Comparison of ENCODE assay signal across 10 cellular contexts in genomic region chr2:236769981-236770671, GRCh38.
DNase-seq lines count a peak whose midpoint lies in the region; ATAC-seq and TF ChIP-seq lines count a peak whose summit lies in the region.
"Had no signal": no experiment of that assay in that cellular context is flagged by ENCODE, and none has a peak within 500 bp of the region (broad histone marks: within the 10 kb centered on the region; RNA-seq: fewer than 3 reads in every experiment).

No MANE protein-coding gene starts in this region.

- H3K4ac ChIP-seq in mesenchymal stem cell (ENCODE audit: low read depth in 1 of 2, low read length in 2 of 2) = no peak overlapping the region

- peaks cover 0 to 1% (median 0%) of the 10 kb centered on the region in 5 donors for H3K9me3 Mint-ChIP-seq in CD8-positive, alpha-beta memory T cell
- H3K9me3 Mint-ChIP-seq in activated CD4-positive, alpha-beta memory T cell treated with anti-CD3 and anti-CD28 coated beads, Interleukin-2, amount 10 ng/mL, durations not matched to agents 7 days and 5 days = no peaks in the 10 kb centered on the region

- H4K91ac ChIP-seq in mesenchymal stem cell (ENCODE audit: low read length) = peak overlapping the region; percentile 56

- WGBS in mammary epithelial cell (ENCODE audit: low coverage, missing lambda C conversion rate) = 4% methylated on average over 5 of the region's 9 CpGs
- WGBS in mesenchymal stem cell = 21% methylated on average over 9 of the region's 9 CpGs

- no peak overlapping the region for H2BK15ac ChIP-seq in mesenchymal stem cell (ENCODE audit: low read depth, poor library complexity, severe bottlenecking)

- H3K27ac Mint-ChIP-seq in CD8-positive, alpha-beta memory T cell = no peak overlapping the region
- H3K27ac Mint-ChIP-seq in activated CD4-positive, alpha-beta memory T cell treated with anti-CD3 and anti-CD28 coated beads, Interleukin-2, amount 10 ng/mL, durations not matched to agents 7 days and 5 days = no peak overlapping the region

- POLR2A ChIA-PET in CD8-positive, alpha-beta memory T cell (lab: Charles Lee) = no interaction called here
- POLR2A ChIA-PET in activated CD4-positive, alpha-beta memory T cell treated with anti-CD3 and anti-CD28 coated beads, Interleukin-2, amount 10 ng/mL, durations not matched to agents 7 days and 5 days (lab: Charles Lee) = no interaction called here

- intact Hi-C loops in mammary epithelial cell (cut with micrococcal nuclease) = loop anchor here (1.0 to 5.0 kb wide), 9 partner anchors 13 to 258 kb away; no protein-coding TSS in a partner anchor

- no peaks in the 10 kb centered on the region for H3K36me3 Mint-ChIP-seq in CD8-positive, alpha-beta memory T cell
- no peaks in the 10 kb centered on the region for H3K36me3 Mint-ChIP-seq in activated CD4-positive, alpha-beta memory T cell treated with anti-CD3 and anti-CD28 coated beads, Interleukin-2, amount 10 ng/mL, durations not matched to agents 7 days and 5 days (ENCODE audit: low read depth)

- peaks cover 15 to 26% of the 10 kb centered on the region in 2 donors for H3K27me3 Mint-ChIP-seq in CD8-positive, alpha-beta memory T cell
- H3K27me3 Mint-ChIP-seq in activated CD4-positive, alpha-beta memory T cell treated with anti-CD3 and anti-CD28 coated beads, Interleukin-2, amount 10 ng/mL, durations not matched to agents 7 days and 5 days = peaks cover 2% of the 10 kb centered on the region

- DNase-seq in AG08395 (ENCODE audit: low spot score) (peak; percentile 95), HT1080 (ENCODE audit: low read depth) (peak; percentile 99), mammary epithelial cell (peak; percentile 99), mesenchymal stem cell (peak; percentile 96), GM13976 (ENCODE audit: low spot score) (no peak)
- DNase-seq in CD8-positive, alpha-beta memory T cell = no peak
- no peak for DNase-seq in activated CD4-positive, alpha-beta memory T cell treated with anti-CD3 and anti-CD28 coated beads, Interleukin-2, amount 10 ng/mL, durations not matched to agents 7 days and 5 days
- DNase-seq: stimulated activated CD4-positive, alpha-beta T cell treated with anti-CD3 and anti-CD28 coated beads, Interleukin-12 subunit alpha, Interleukin-12 subunit beta, amount 100 ng/mL, for 4 hours; stimulated activated naive CD4-positive, alpha-beta T cell had no signal

- H2BK5ac ChIP-seq in mesenchymal stem cell (ENCODE audit: low read depth, low read length, poor library complexity, severe bottlenecking) = peak overlapping the region; percentile 79

- CTCF ChIA-PET in mammary epithelial cell (lab: Charles Lee; ENCODE audit: low non-redundant PET) = interaction anchor here (0.6 kb wide), 1 partner anchor 255 kb away, joined by 3 read pairs; no protein-coding TSS in a partner anchor
- CTCF ChIA-PET in CD8-positive, alpha-beta memory T cell (lab: Charles Lee) = interaction anchor here (1.3 kb wide), 1 partner anchor 15 kb away, joined by 3 read pairs; no protein-coding TSS in a partner anchor
- CTCF ChIA-PET in activated CD4-positive, alpha-beta memory T cell treated with anti-CD3 and anti-CD28 coated beads, Interleukin-2, amount 10 ng/mL, durations not matched to agents 7 days and 5 days (lab: Charles Lee) = no interaction called here

- no peak overlapping the region for H3K4me3 Mint-ChIP-seq in CD8-positive, alpha-beta memory T cell
- H3K4me3 Mint-ChIP-seq in activated CD4-positive, alpha-beta memory T cell treated with anti-CD3 and anti-CD28 coated beads, Interleukin-2, amount 10 ng/mL, durations not matched to agents 7 days and 5 days = no peak overlapping the region

- no peak for TF ChIP-seq CTCF in mammary epithelial cell (conservative IDR thresholded peaks at IDR 0.05 in 1 of 2, IDR thresholded peaks at IDR 0.05 in 1 of 2; ENCODE audit: extremely low read depth in 1 of 2, insufficient read depth in 1 of 2, low read depth in 1 of 2, low read length in 2 of 2)
- no peak for TF ChIP-seq CTCF in GM13976 (IDR thresholded peaks at IDR 0.05; ENCODE audit: borderline replicate concordance, control extremely low read depth, extremely low read depth, insufficient read depth, missing control alignments)

- dilution Hi-C loops in mammary epithelial cell (cut with HindIII; ENCODE audit: low sequenced_read_pairs) = no loop called here

- H3K9ac ChIP-seq in mammary epithelial cell (ENCODE audit: insufficient read depth, low read length) (no peak overlapping the region), mesenchymal stem cell (ENCODE audit: low read length) (peak overlapping the region; percentile 4)

- H3K27me3 ChIP-seq in mammary epithelial cell (ENCODE audit: insufficient read depth, low read length) (no peaks in the 10 kb centered on the region), mesenchymal stem cell (ENCODE audit: control insufficient read depth in 1 of 2, insufficient read depth in 1 of 2, low read length in 2 of 2) (no peaks in the 10 kb centered on the region)
- H3K27me3 ChIP-seq in CD8-positive, alpha-beta memory T cell (ENCODE audit: insufficient read depth, low read length, poor library complexity, severe bottlenecking) = no peaks in the 10 kb centered on the region

- H3K4me1 ChIP-seq in mammary epithelial cell (ENCODE audit: insufficient read depth, low read length) (peaks cover 34% of the 10 kb centered on the region), mesenchymal stem cell (ENCODE audit: control insufficient read depth, insufficient read depth, low read depth, low read length) (peaks cover 27% of the 10 kb centered on the region)
- H3K4me1 ChIP-seq in CD8-positive, alpha-beta memory T cell (ENCODE audit: insufficient read depth, low read length) = no peaks in the 10 kb centered on the region

- in situ Hi-C loops in mammary epithelial cell (cut with MboI; ENCODE audit: low sequenced_read_pairs in 2 of 2) (no loop called here), GM13976 (cut with MboI; ENCODE audit: low sequenced_read_pairs, unreplicated experiment) (no loop called here)

- no peaks in the 10 kb centered on the region for H3K79me1 ChIP-seq in mesenchymal stem cell (replicated peaks; ENCODE audit: low read length, poor library complexity, severe bottlenecking)

- H4K8ac ChIP-seq in mesenchymal stem cell (ENCODE audit: low read length) = peak overlapping the region; percentile 14

- H2BK120ac ChIP-seq in mesenchymal stem cell (ENCODE audit: low read depth, low read length) = no peak overlapping the region

- no peak overlapping the region for H3K14ac ChIP-seq in mesenchymal stem cell (ENCODE audit: low read length in 2 of 2)

- H3K23ac ChIP-seq in mesenchymal stem cell (ENCODE audit: low read length in 2 of 2) = no peak overlapping the region

- ATAC-seq in GM18519 (IDR thresholded peaks at IDR 0.05; ENCODE audit: low FRiP score, unreplicated experiment) = no peak

- H3K4me1 Mint-ChIP-seq in CD8-positive, alpha-beta memory T cell = no peaks in the 10 kb centered on the region
- H3K4me1 Mint-ChIP-seq in activated CD4-positive, alpha-beta memory T cell treated with anti-CD3 and anti-CD28 coated beads, Interleukin-2, amount 10 ng/mL, durations not matched to agents 7 days and 5 days = no peaks in the 10 kb centered on the region

- peak overlapping the region in 1 of 2 experiments; percentile 17 for H2BK12ac ChIP-seq in mesenchymal stem cell (ENCODE audit: low read length in 2 of 2)

- peak overlapping the region; percentile 17 for H3K4me2 ChIP-seq in mammary epithelial cell (ENCODE audit: insufficient read depth, low read depth, low read length)
- H3K4me2 ChIP-seq in mesenchymal stem cell (ENCODE audit: low read length, poor library complexity, severe bottlenecking) = no peak overlapping the region

- H3K9me3 ChIP-seq in mammary epithelial cell (replicated peaks; ENCODE audit: insufficient read depth, low read length) (no peaks in the 10 kb centered on the region), mesenchymal stem cell (ENCODE audit: control insufficient read depth, low read length) (peaks cover 19% of the 10 kb centered on the region)
- H3K9me3 ChIP-seq in CD8-positive, alpha-beta memory T cell (ENCODE audit: low read length) = no peaks in the 10 kb centered on the region

- no peaks in the 10 kb centered on the region for H3K79me2 ChIP-seq in mammary epithelial cell (ENCODE audit: insufficient read depth, low read length)

- H3K18ac ChIP-seq in mesenchymal stem cell (ENCODE audit: low read depth in 1 of 2, low read length in 2 of 2) = peak overlapping the region; percentile 34 to 59

- H3K36me3 ChIP-seq in mammary epithelial cell (ENCODE audit: insufficient read depth, low read length) = no peaks in the 10 kb centered on the region
- no peaks in the 10 kb centered on the region for H3K36me3 ChIP-seq in mesenchymal stem cell (ENCODE audit: control insufficient read depth in 1 of 2, insufficient read depth in 2 of 2, low read depth in 1 of 2, low read length in 2 of 2)
- no peaks in the 10 kb centered on the region for H3K36me3 ChIP-seq in CD8-positive, alpha-beta memory T cell (ENCODE audit: insufficient read depth, low read length)

- H3K27ac ChIP-seq in mammary epithelial cell (ENCODE audit: insufficient read depth, low read depth, low read length) (peak overlapping the region; percentile 78), mesenchymal stem cell (ENCODE audit: low read length, poor library complexity, severe bottlenecking) (peak overlapping the region; percentile 87)
- no peak overlapping the region for H3K27ac ChIP-seq in CD8-positive, alpha-beta memory T cell (ENCODE audit: low read depth, low read length)

- H3K4me3 ChIP-seq in mammary epithelial cell (replicated peaks in 1 of 3; ENCODE audit: insufficient read depth in 1 of 3, low read depth in 2 of 3, low read length in 3 of 3) (no peak overlapping the region), mesenchymal stem cell (ENCODE audit: insufficient read depth in 1 of 2, low read depth in 1 of 2, low read length in 2 of 2) (no peak overlapping the region)
- H3K4me3 ChIP-seq in CD8-positive, alpha-beta memory T cell (ENCODE audit: low read length) = no peak overlapping the region

- peak overlapping the region; percentile 59 for H2AFZ ChIP-seq in mammary epithelial cell (ENCODE audit: low read depth, low read length)
- H2AFZ ChIP-seq in mesenchymal stem cell (ENCODE audit: low read depth, low read length) = no peak overlapping the region

- no peaks in the 10 kb centered on the region for H4K20me1 ChIP-seq in mammary epithelial cell (ENCODE audit: insufficient read depth, low read length)

- H2AK5ac ChIP-seq in mesenchymal stem cell (ENCODE audit: low read length, severe bottlenecking) = peak overlapping the region; percentile 90

- no TSS peak for BruUV-seq in mammary epithelial cell (replicated peaks; lab: Mats Ljungman, UMichigan)

Comparison
In these comparisons a context has a peak if more than half of its experiments do, and no peak if none do; other contexts are left out.
1. DNase-seq: peak in AG08395 (single experiment), HT1080 (single experiment), mammary epithelial cell (single experiment) and mesenchymal stem cell (single experiment); none in GM13976 (single experiment), CD8-positive, alpha-beta memory T cell (0 of 5) and activated CD4-positive, alpha-beta memory T cell treated with anti-CD3 and anti-CD28 coated beads, Interleukin-2, amount 10 ng/mL, durations not matched to agents 7 days and 5 days (single experiment).